Comparison of ENCODE assay signal across 1 cellular context in genomic region chr20:62740286-62741141, GRCh38.
TF ChIP-seq lines count a peak whose summit lies in the region.

No MANE protein-coding gene starts in this region.

TF ChIP-seq in GM12878, 131 proteins besides CTCF, POLR2A, EP300 and RAD21 (continued from another document):
- TF ChIP-seq MEF2B (IDR thresholded peaks at IDR 0.05; ENCODE audit: partially characterized antibody, poor library complexity, severe bottlenecking) (no peak), YBX1 (IDR thresholded peaks at IDR 0.05) (no peak), CHD1 (IDR thresholded peaks at IDR 0.05; ENCODE audit: low read depth, low read length) (no peak), ESRRA (IDR thresholded peaks at IDR 0.05; ENCODE audit: low read length) (no peak), FOXM1 (IDR thresholded peaks at IDR 0.05; ENCODE audit: low read depth, low read length) (peak; percentile 83), TBL1XR1 (IDR thresholded peaks at IDR 0.05; ENCODE audit: low read depth, low read length) (peak; percentile 52; the same call in 1 of the 2 replicates), RUNX3 (IDR thresholded peaks at IDR 0.05; ENCODE audit: low read length) (peak; percentile 97), GATAD2B (conservative IDR thresholded peaks at IDR 0.05; ENCODE audit: low read depth) (no peak), MTA3 (IDR thresholded peaks at IDR 0.05; ENCODE audit: borderline replicate concordance, low read length) (peak; percentile 71; the same call in 1 of the 2 replicates), NBN (IDR thresholded peaks at IDR 0.05) (peak; percentile 32; the same call in 1 of the 2 replicates), ZNF217 (IDR thresholded peaks at IDR 0.05) (no peak), ASH2L (IDR thresholded peaks at IDR 0.05; ENCODE audit: borderline replicate concordance, low read depth) (no peak), BCL11A (IDR thresholded peaks at IDR 0.05; ENCODE audit: low read depth, low read length) (peak; percentile 59; the same call in 1 of the 2 replicates), SMAD1 (IDR thresholded peaks at IDR 0.05; ENCODE audit: low read depth, partially characterized antibody) (no peak), BRCA1 (IDR thresholded peaks at IDR 0.05; ENCODE audit: low read depth, low read length) (no peak), JUND (IDR thresholded peaks at IDR 0.05; ENCODE audit: low read depth, low read length) (peak; percentile 72; the same call in 1 of the 2 replicates), ETV6 (conservative IDR thresholded peaks at IDR 0.05 in 1 of 2, IDR thresholded peaks at IDR 0.05 in 1 of 2; ENCODE audit: borderline replicate concordance in 1 of 2, low read depth in 1 of 2) (peak; percentile 99 to 100), TCF12 (IDR thresholded peaks at IDR 0.05; ENCODE audit: low read depth, low read length) (0 out of 2 replicates have a peak, but pooled peaks have one; percentile 11), REST (IDR thresholded peaks at IDR 0.05; ENCODE audit: low read depth, low read length) (no peak), PKNOX1 (IDR thresholded peaks at IDR 0.05) (peak; percentile 79), TCF3 (IDR thresholded peaks at IDR 0.05; ENCODE audit: borderline replicate concordance, insufficient read depth, low read depth, low read length) (no peak), USF1 (IDR thresholded peaks at IDR 0.05; ENCODE audit: borderline replicate concordance, extremely low read length, insufficient read depth, low read depth, low read length) (no peak), HDAC2 (IDR thresholded peaks at IDR 0.05) (no peak), KAT2A (conservative IDR thresholded peaks at IDR 0.05; ENCODE audit: control insufficient read depth, low read depth, low read length) (no peak)
- TF ChIP-seq, protein P1, sequence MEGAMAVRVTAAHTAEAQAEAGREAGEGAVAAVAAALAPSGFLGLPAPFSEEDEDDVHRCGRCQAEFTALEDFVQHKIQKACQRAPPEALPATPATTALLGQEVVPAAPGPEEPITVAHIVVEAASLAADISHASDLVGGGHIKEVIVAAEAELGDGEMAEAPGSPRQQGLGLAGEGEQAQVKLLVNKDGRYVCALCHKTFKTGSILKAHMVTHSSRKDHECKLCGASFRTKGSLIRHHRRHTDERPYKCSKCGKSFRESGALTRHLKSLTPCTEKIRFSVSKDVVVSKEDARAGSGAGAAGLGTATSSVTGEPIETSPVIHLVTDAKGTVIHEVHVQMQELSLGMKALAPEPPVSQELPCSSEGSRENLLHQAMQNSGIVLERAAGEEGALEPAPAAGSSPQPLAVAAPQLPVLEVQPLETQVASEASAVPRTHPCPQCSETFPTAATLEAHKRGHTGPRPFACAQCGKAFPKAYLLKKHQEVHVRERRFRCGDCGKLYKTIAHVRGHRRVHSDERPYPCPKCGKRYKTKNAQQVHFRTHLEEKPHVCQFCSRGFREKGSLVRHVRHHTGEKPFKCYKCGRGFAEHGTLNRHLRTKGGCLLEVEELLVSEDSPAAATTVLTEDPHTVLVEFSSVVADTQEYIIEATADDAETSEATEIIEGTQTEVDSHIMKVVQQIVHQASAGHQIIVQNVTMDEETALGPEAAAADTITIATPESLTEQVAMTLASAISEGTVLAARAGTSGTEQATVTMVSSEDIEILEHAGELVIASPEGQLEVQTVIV (IDR thresholded peaks at IDR 0.05; ENCODE audit: borderline replicate concordance, partially characterized antibody), result no peak
- TF ChIP-seq, protein P2, sequence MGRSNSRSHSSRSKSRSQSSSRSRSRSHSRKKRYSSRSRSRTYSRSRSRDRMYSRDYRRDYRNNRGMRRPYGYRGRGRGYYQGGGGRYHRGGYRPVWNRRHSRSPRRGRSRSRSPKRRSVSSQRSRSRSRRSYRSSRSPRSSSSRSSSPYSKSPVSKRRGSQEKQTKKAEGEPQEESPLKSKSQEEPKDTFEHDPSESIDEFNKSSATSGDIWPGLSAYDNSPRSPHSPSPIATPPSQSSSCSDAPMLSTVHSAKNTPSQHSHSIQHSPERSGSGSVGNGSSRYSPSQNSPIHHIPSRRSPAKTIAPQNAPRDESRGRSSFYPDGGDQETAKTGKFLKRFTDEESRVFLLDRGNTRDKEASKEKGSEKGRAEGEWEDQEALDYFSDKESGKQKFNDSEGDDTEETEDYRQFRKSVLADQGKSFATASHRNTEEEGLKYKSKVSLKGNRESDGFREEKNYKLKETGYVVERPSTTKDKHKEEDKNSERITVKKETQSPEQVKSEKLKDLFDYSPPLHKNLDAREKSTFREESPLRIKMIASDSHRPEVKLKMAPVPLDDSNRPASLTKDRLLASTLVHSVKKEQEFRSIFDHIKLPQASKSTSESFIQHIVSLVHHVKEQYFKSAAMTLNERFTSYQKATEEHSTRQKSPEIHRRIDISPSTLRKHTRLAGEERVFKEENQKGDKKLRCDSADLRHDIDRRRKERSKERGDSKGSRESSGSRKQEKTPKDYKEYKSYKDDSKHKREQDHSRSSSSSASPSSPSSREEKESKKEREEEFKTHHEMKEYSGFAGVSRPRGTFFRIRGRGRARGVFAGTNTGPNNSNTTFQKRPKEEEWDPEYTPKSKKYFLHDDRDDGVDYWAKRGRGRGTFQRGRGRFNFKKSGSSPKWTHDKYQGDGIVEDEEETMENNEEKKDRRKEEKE (IDR thresholded peaks at IDR 0.05), result no peak
- TF ChIP-seq, protein P3, sequence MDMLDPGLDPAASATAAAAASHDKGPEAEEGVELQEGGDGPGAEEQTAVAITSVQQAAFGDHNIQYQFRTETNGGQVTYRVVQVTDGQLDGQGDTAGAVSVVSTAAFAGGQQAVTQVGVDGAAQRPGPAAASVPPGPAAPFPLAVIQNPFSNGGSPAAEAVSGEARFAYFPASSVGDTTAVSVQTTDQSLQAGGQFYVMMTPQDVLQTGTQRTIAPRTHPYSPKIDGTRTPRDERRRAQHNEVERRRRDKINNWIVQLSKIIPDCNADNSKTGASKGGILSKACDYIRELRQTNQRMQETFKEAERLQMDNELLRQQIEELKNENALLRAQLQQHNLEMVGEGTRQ (IDR thresholded peaks at IDR 0.05; ENCODE audit: borderline replicate concordance, low read depth, low read length), result no peak
- TF ChIP-seq, protein P4, sequence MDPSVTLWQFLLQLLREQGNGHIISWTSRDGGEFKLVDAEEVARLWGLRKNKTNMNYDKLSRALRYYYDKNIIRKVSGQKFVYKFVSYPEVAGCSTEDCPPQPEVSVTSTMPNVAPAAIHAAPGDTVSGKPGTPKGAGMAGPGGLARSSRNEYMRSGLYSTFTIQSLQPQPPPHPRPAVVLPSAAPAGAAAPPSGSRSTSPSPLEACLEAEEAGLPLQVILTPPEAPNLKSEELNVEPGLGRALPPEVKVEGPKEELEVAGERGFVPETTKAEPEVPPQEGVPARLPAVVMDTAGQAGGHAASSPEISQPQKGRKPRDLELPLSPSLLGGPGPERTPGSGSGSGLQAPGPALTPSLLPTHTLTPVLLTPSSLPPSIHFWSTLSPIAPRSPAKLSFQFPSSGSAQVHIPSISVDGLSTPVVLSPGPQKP (IDR thresholded peaks at IDR 0.05; ENCODE audit: low read depth, low read length), result no peak
